10 cellular contexts compared by ENCODE assay signal in genomic region chr10:73666153-73666809, GRCh38. TPM values are rescaled to one million over a fixed set of nuclear protein-coding genes. Genes with fewer than 3 reads are reported as not detected.
DNase-seq lines count a peak whose midpoint lies in the region; TF ChIP-seq lines count a peak whose summit lies in the region.
"Not testable (repeated sequence)": the region's sequence is repeated elsewhere in the genome, so short reads cannot be mapped to it uniquely, and the experiment has no call there.
"Had no signal": no experiment of that assay in that cellular context is flagged by ENCODE, and none has a peak within 500 bp of the region (broad histone marks: within the 10 kb centered on the region; RNA-seq: fewer than 3 reads in every experiment).

No MANE protein-coding gene starts in this region.

- not testable (repeated sequence) for H3K27me3 ChIP-seq in BJ (ENCODE audit: control insufficient read depth, insufficient read depth, low read length); adrenal gland; left ventricle myocardium inferior (ENCODE audit: low read depth)

- not testable (repeated sequence) for H3K4me1 ChIP-seq in adrenal gland (replicated peaks in 1 of 2); left ventricle myocardium inferior

- not testable (repeated sequence) for H3K36me3 ChIP-seq in BJ (ENCODE audit: control insufficient read depth, insufficient read depth, low read length); adrenal gland (replicated peaks in 1 of 2); left ventricle myocardium inferior

- intact Hi-C loops in adrenal gland (cut with DNase I); left ventricle myocardium inferior (cut with micrococcal nuclease): not testable (repeated sequence)

- TF ChIP-seq POLR2A in adrenal gland (IDR thresholded peaks at IDR 0.05) = peak in 1 of 2 donors; percentile 22

- H3K4me3 ChIP-seq in BJ (ENCODE audit: low read depth, low read length); adrenal gland; epithelial cell of esophagus (ENCODE audit: low read length); left ventricle myocardium inferior: not testable (repeated sequence)

- H3K27ac ChIP-seq in adrenal gland (peak overlapping the region; percentile 46 to 86 (median 75)), left ventricle myocardium inferior (replicated peaks) (peak overlapping the region; percentile 19)

- CTCF ChIA-PET in BJ (lab: Yijun Ruan, JAX) = not testable (repeated sequence)

- not testable (repeated sequence) for TF ChIP-seq CTCF in BJ (IDR thresholded peaks at IDR 0.05; ENCODE audit: insufficient read depth, low read depth, low read length); adrenal gland (IDR thresholded peaks at IDR 0.05); epithelial cell of esophagus (IDR thresholded peaks at IDR 0.05; ENCODE audit: insufficient read depth, low read depth, low read length, missing control alignments); left ventricle myocardium inferior (IDR thresholded peaks at IDR 0.05; ENCODE audit: borderline replicate concordance)

- 16 to 38% (median 30%) methylated on average over 4 of the region's 5 CpGs for WGBS in adrenal gland, 4 donors

- not testable (repeated sequence) for H3K9me3 ChIP-seq in adrenal gland (replicated peaks in 1 of 3); left ventricle myocardium inferior (replicated peaks)

- DNase-seq in BJ (ENCODE audit: low read depth) (peak; percentile 21), GM04504 (ENCODE audit: low read depth) (peak; percentile 48), M059J (ENCODE audit: low read depth) (peak; percentile 77), adrenal gland (peak in 6 of 7 donors; percentile 44 to 63 (median 58)), epithelial cell of esophagus (ENCODE audit: low read depth) (peak; percentile 36), stromal cell of bone marrow (ENCODE audit: low read depth) (peak; percentile 24)
- not testable (repeated sequence) for DNase-seq in left ventricle myocardium inferior

- POLR2A ChIA-PET in BJ (lab: Charles Lee) = not testable (repeated sequence)

RNA-seq across cellular contexts. Expression of gene SYNPO2L, which starts 10.5 kb away (rescaled TPM):
- polyA plus RNA-seq in BJ (2011; rRNA removed) = 0.04 and 0.05 TPM in 2 replicates
- 0.10 and 0.14 TPM in 2 replicates for polyA minus RNA-seq in BJ (2011; rRNA and poly(A)+ RNA removed)
- not detected in 2 replicates for total RNA-seq in M059J (2014; rRNA removed; shearing (Covaris generic))
- 1 to 10 TPM in 3 of 8 donors, under 1 TPM in 3, not detected in 2; 0.12 to 4.3 (median 0.91) TPM for total RNA-seq in adrenal gland
- under 1 TPM; 0.27 to 0.48 (median 0.32) TPM for polyA plus RNA-seq in adrenal gland
- total RNA-seq in left ventricle myocardium inferior = 290 TPM
- total RNA-seq: CD4-positive, alpha-beta T cell; G401; T-cell had no signal

RNA-seq across cellular contexts. Expression of gene MYOZ1, which starts 25.0 kb away (rescaled TPM):
- polyA plus RNA-seq in BJ (2011; rRNA removed) (8.3 and 9.6 TPM in 2 replicates), adrenal gland (under 1 TPM; 0.40 to 0.74 (median 0.48) TPM)
- polyA minus RNA-seq in BJ (2011; rRNA and poly(A)+ RNA removed) = 3.2 and 4.5 TPM in 2 replicates
- total RNA-seq in M059J (2014; rRNA removed; shearing (Covaris generic)) = 1.0 and 2.8 TPM in 2 replicates
- total RNA-seq in adrenal gland (1 to 10 TPM in 1 of 8 donors, under 1 TPM in 7; 0.18 to 4.2 (median 0.46) TPM), left ventricle myocardium inferior (4.8 TPM)
- total RNA-seq: CD4-positive, alpha-beta T cell; T-cell had no signal

RNA-seq across cellular contexts. Expression of gene AGAP5, which starts 31.6 kb away (rescaled TPM):
- 3.3 and 4.0 TPM in 2 replicates for polyA plus RNA-seq in BJ (2011; rRNA removed)
- 2.4 and 3.1 TPM in 2 replicates for polyA minus RNA-seq in BJ (2011; rRNA and poly(A)+ RNA removed)
- total RNA-seq in M059J (2014; rRNA removed; shearing (Covaris generic)) = 0.76 and 1.1 TPM in 2 replicates
- total RNA-seq in adrenal gland = 10 to 100 TPM in 2 of 8 donors, 1 to 10 TPM in 6; 4.6 to 16.1 (median 7.0) TPM
- polyA plus RNA-seq in adrenal gland = 10 to 100 TPM in 2 of 3 donors, 1 to 10 TPM in 1; 5.8 to 19.0 (median 13.3) TPM
- 3.3 TPM for total RNA-seq in left ventricle myocardium inferior

Comparison
In these comparisons a context has a peak if more than half of its experiments do, and no peak if none do; other contexts are left out.
1. RNA of gene SYNPO2L, which starts 10.5 kb away (total RNA-seq): 290 TPM in left ventricle myocardium inferior (single experiment); 0.12 to 4.3 TPM in adrenal gland and not detected in M059J; every median in the first group is over 10 times any median in the second.